In genomic region chr15:55168350-55168974, GRCh38 we compare ENCODE assay signal across 1 cellular context.
TF ChIP-seq lines count a peak whose summit lies in the region.

No MANE protein-coding gene starts in this region.

TF ChIP-seq in H1, 55 proteins besides CTCF, POLR2A, EP300 and RAD21 (continued from another document):
- TF ChIP-seq JUND (IDR thresholded peaks at IDR 0.05; ENCODE audit: low read length), result no peak
- no peak for TF ChIP-seq KDM4A (IDR thresholded peaks at IDR 0.05; ENCODE audit: low read depth, low read length, severe bottlenecking)
- TF ChIP-seq SP1 (IDR thresholded peaks at IDR 0.05; ENCODE audit: low read depth, low read length), result peak; percentile 36; the same call in 1 of the 2 replicates
- no peak for TF ChIP-seq EGR1 (IDR thresholded peaks at IDR 0.05; ENCODE audit: borderline replicate concordance, low read depth, low read length)
- TF ChIP-seq ATF3 (IDR thresholded peaks at IDR 0.05; ENCODE audit: insufficient read depth, low read depth, low read length), result no peak
- TF ChIP-seq TCF12 (IDR thresholded peaks at IDR 0.05; ENCODE audit: low read depth, low read length), result no peak
- no peak for TF ChIP-seq TBP (IDR thresholded peaks at IDR 0.05; ENCODE audit: low read depth, low read length)
- TF ChIP-seq SP4 (IDR thresholded peaks at IDR 0.05; ENCODE audit: low read length), result no peak
- TF ChIP-seq CHD7 (IDR thresholded peaks at IDR 0.05; ENCODE audit: insufficient replicate concordance, low read length), result peak; percentile 33
- no peak for TF ChIP-seq RNF2 (IDR thresholded peaks at IDR 0.05; ENCODE audit: borderline replicate concordance, low read depth, low read length, missing control alignments, poor library complexity, severe bottlenecking)
